ENCODE assay signal across 21 cellular contexts in the genomic region with DNA sequence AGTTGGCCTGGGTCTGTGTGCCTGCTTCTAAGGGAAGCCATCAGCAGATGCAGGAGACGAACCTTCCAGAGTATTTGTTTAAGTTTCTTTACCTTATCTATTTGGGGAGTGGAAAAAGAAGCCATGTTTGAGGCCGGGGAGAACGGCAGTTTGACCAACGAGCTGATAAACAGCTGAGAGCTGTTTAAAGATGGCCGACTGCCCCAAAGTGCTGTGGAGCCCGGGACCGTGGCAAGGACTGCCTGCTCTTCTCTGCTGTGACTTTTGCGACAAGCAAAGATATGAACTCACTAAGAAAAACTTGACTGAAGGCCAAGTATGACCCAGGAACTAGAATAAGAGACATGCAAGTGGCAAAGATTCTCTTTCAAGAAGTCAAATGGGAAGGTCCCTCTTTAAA.
"Had no signal": no experiment of that assay in that cellular context is flagged by ENCODE, and none has a peak within 500 bp of the region (broad histone marks: within the 10 kb centered on the region; RNA-seq: fewer than 3 reads in every experiment).

No MANE protein-coding gene starts in this region.

- H3K27me3 ChIP-seq: body of pancreas, stomach, suprapubic skin, transverse colon had no signal

- H3K9me3 ChIP-seq: body of pancreas, left ventricle myocardium inferior, stomach, suprapubic skin, transverse colon had no signal

- FAIRE-seq: small intestine, urothelium cell line had no signal

- DNase-seq: activated CD4-positive, alpha-beta T cell treated with anti-CD3 and anti-CD28 coated beads for 4 hours; activated CD4-positive, alpha-beta T cell treated with anti-CD3 and anti-CD28 coated beads, Interleukin-2, amount 50 U/mL, for 48 hours; activated CD4-positive, CD25-positive, alpha-beta regulatory T cell; activated effector memory CD4-positive, alpha-beta T cell treated with anti-CD3 and anti-CD28 coated beads, Interleukin-2, amount 50 U/mL, for 16 hours; activated naive CD4-positive, alpha-beta T cell treated with anti-CD3 and anti-CD28 coated beads, Interleukin-2, amount 10 ng/mL, durations not matched to agents 7 days and 5 days; activated T-cell treated with anti-CD3 and anti-CD28 coated beads, Interleukin-2, amount 50 U/mL, for 48 hours; body of pancreas; effector CD8-positive, alpha-beta T cell; immature natural killer cell; left ventricle myocardium inferior; posterior cingulate gyrus; small intestine; stimulated activated CD4-positive, alpha-beta T cell treated with anti-CD3 and anti-CD28 coated beads, Interleukin-15, amount 100 ng/mL, for 24 hours; stomach; T1000; transverse colon had no signal

- H3K36me3 ChIP-seq: left ventricle myocardium inferior, stomach, suprapubic skin, transverse colon had no signal

- ATAC-seq: body of pancreas; natural killer cell treated with Interleukin-12 subunit alpha and Interleukin-12 subunit beta and Interleukin-15 and Interleukin-18, amount 100 ng/mL, for 72 hours; sciatic nerve; stimulated activated memory B cell treated with anti-CD40 and anti-IgM and Interleukin-4, amounts not matched to agents 10 μg/mL and 1 μg/mL and 100 μg/mL, for 72 hours had no signal

- H3K4me3 ChIP-seq: body of pancreas, left ventricle myocardium inferior, stomach, suprapubic skin, transverse colon had no signal

- H3K27ac ChIP-seq: body of pancreas, left ventricle myocardium inferior, stomach, suprapubic skin, transverse colon had no signal

- H3K4me1 ChIP-seq: body of pancreas, left ventricle myocardium inferior, stomach, suprapubic skin, transverse colon had no signal
